ENCODE assay signal across 1 cellular context in genomic region chr6:137903933-137904821, GRCh38.
TF ChIP-seq lines count a peak whose summit lies in the region.

No MANE protein-coding gene starts in this region.

TF ChIP-seq in K562, 482 proteins besides CTCF, POLR2A, EP300 and RAD21 (continued from another document and continues in another):
- TF ChIP-seq NKRF (IDR thresholded peaks at IDR 0.05; ENCODE audit: borderline replicate concordance) (no peak), FIP1L1 (IDR thresholded peaks at IDR 0.05; ENCODE audit: low read depth, low read length, poor library complexity, severe bottlenecking) (no peak), PATZ1 (CRISPR knock-in tag; IDR thresholded peaks at IDR 0.05; ENCODE audit: borderline replicate concordance) (peak; percentile 44; the same call in 1 of the 2 replicates), GTF2A2 (tag; IDR thresholded peaks at IDR 0.05) (peak; percentile 58; the same call in 1 of the 2 replicates), BRF2 (IDR thresholded peaks at IDR 0.05; ENCODE audit: borderline replicate concordance, insufficient read depth, insufficient read length) (no peak), SAFB (IDR thresholded peaks at IDR 0.05; ENCODE audit: borderline replicate concordance, low read depth, low read length) (no peak), TOE1 (IDR thresholded peaks at IDR 0.05; ENCODE audit: borderline replicate concordance) (peak; percentile 48; the same call in 1 of the 2 replicates), TOE1 (CRISPR knock-in tag; IDR thresholded peaks at IDR 0.05; ENCODE audit: borderline replicate concordance, low read depth) (no peak), HNRNPH1 (optimal IDR thresholded peaks at IDR 0.05; ENCODE audit: low read depth, low read length) (no peak), ZNF511 (CRISPR knock-in tag; IDR thresholded peaks at IDR 0.05) (no peak), EHMT2 (IDR thresholded peaks at IDR 0.05) (peak; percentile 78; the same call in 1 of the 2 replicates), E2F1 (CRISPR knock-in tag; IDR thresholded peaks at IDR 0.05) (no peak), ARID3B (CRISPR knock-in tag; IDR thresholded peaks at IDR 0.05; ENCODE audit: borderline replicate concordance) (no peak), C11orf30 (IDR thresholded peaks at IDR 0.05; ENCODE audit: low read depth) (no peak), ZEB2 (IDR thresholded peaks at IDR 0.05) (peak; percentile 95), ZNF586 (CRISPR knock-in tag; conservative IDR thresholded peaks at IDR 0.05) (no peak), NR2C1 (IDR thresholded peaks at IDR 0.05) (no peak), NR2C1 (tag; IDR thresholded peaks at IDR 0.05) (peak; percentile 65), SETDB1 (IDR thresholded peaks at IDR 0.05; ENCODE audit: low read length) (no peak), ZNF121 (CRISPR knock-in tag; conservative IDR thresholded peaks at IDR 0.05) (no peak), ZNF76 (CRISPR knock-in tag; IDR thresholded peaks at IDR 0.05; ENCODE audit: borderline replicate concordance) (peak; percentile 58; the same call in 1 of the 2 replicates), ZNF77 (CRISPR knock-in tag; IDR thresholded peaks at IDR 0.05) (no peak), MAFG (tag; conservative IDR thresholded peaks at IDR 0.05) (no peak), RFX1 (IDR thresholded peaks at IDR 0.05) (no peak), HNRNPK (IDR thresholded peaks at IDR 0.05; ENCODE audit: low read depth, low read length, poor library complexity, severe bottlenecking) (no peak), NCOR1 (IDR thresholded peaks at IDR 0.05) (peak; percentile 74), CEBPB (tag; IDR thresholded peaks at IDR 0.05) (peak; percentile 100), MEF2A (IDR thresholded peaks at IDR 0.05; ENCODE audit: control insufficient read depth, low read depth, low read length) (no peak), MEIS2 (IDR thresholded peaks at IDR 0.05; ENCODE audit: partially characterized antibody) (peak; percentile 91), PHTF2 (CRISPR knock-in tag; IDR thresholded peaks at IDR 0.05) (0 out of 2 replicates have a peak, but pooled peaks have one; percentile 18), HDAC8 (tag; IDR thresholded peaks at IDR 0.05) (0 out of 2 replicates have a peak, but pooled peaks have one; percentile 20), POLR2B (IDR thresholded peaks at IDR 0.05; ENCODE audit: low read depth, partially characterized antibody) (no peak), CBX8 (IDR thresholded peaks at IDR 0.05; ENCODE audit: borderline replicate concordance, extremely low read depth, low read depth, low read length, poor library complexity, severe bottlenecking) (no peak), MXI1 (IDR thresholded peaks at IDR 0.05; ENCODE audit: low read depth, low read length) (no peak), ZNF398 (CRISPR knock-in tag; IDR thresholded peaks at IDR 0.05) (0 out of 2 replicates have a peak, but pooled peaks have one; percentile 30), DIDO1 (tag; IDR thresholded peaks at IDR 0.05; ENCODE audit: low read depth) (peak; percentile 54; the same call in 1 of the 2 replicates), CUX1 (CRISPR knock-in tag; IDR thresholded peaks at IDR 0.05) (no peak), SMAD1 (IDR thresholded peaks at IDR 0.05; ENCODE audit: low read depth, low read length, partially characterized antibody) (peak; percentile 40), LARP7 (IDR thresholded peaks at IDR 0.05) (no peak), E2F6 (IDR thresholded peaks at IDR 0.05; ENCODE audit: borderline replicate concordance in 1 of 2, extremely low read depth in 1 of 2, insufficient read depth in 1 of 2, insufficient read length in 1 of 2, low read depth in 1 of 2, low read length in 1 of 2, poor library complexity in 1 of 2, severe bottlenecking in 1 of 2) (no peak), SREBF1 (IDR thresholded peaks at IDR 0.05; ENCODE audit: borderline replicate concordance, low read depth, low read length) (no peak), DEAF1 (CRISPR knock-in tag; IDR thresholded peaks at IDR 0.05) (peak; percentile 21; the same call in 1 of the 2 replicates), THAP7 (CRISPR knock-in tag; IDR thresholded peaks at IDR 0.05) (no peak), ZNF408 (CRISPR knock-in tag; IDR thresholded peaks at IDR 0.05; ENCODE audit: low read depth) (no peak), YBX1 (IDR thresholded peaks at IDR 0.05) (no peak)
